ENCODE assay signal across 12 cellular contexts in genomic region chr10:59536576-59537014, GRCh38.
A peak's percentile ranks its signal among the peaks of the same experiment; 100 is the strongest.
DNase-seq lines count a peak whose midpoint lies in the region; ATAC-seq and TF ChIP-seq lines count a peak whose summit lies in the region.
"Had no signal": no experiment of that assay in that cellular context is flagged by ENCODE, and none has a peak within 500 bp of the region (broad histone marks: within the 10 kb centered on the region; RNA-seq: fewer than 3 reads in every experiment).

No MANE protein-coding gene starts in this region.

- H3K27ac ChIP-seq in ACC112 (ENCODE audit: low read depth, low read length), result peak overlapping the region; percentile 62
- H3K27ac ChIP-seq in Peyer's patch, result peak overlapping the region; percentile 31 to 76 (median 56)
- H3K27ac ChIP-seq: neutrophil had no signal

- H3K36me3 Mint-ChIP-seq in glutamatergic neuron (ENCODE audit: unreplicated experiment), result no peaks in the 10 kb centered on the region
- H3K36me3 Mint-ChIP-seq in osteocyte (ENCODE audit: unreplicated experiment), result no peaks in the 10 kb centered on the region
- no peaks in the 10 kb centered on the region for H3K36me3 Mint-ChIP-seq in activated CD4-positive, alpha-beta T cell treated with anti-CD3 and anti-CD28 coated beads, Interleukin-2, amount 10 ng/mL, durations not matched to agents 24 days and 14 days (ENCODE audit: low read depth)
- H3K36me3 Mint-ChIP-seq: activated naive CD8-positive, alpha-beta T cell treated with anti-CD3 and anti-CD28 coated beads, Interleukin-2, amount 10 ng/mL, durations not matched to agents 7 days and 5 days had no signal

- TF ChIP-seq POLR2A in Peyer's patch (IDR thresholded peaks at IDR 0.05), result no peak

- no peak for ATAC-seq in HG02678 (IDR thresholded peaks at IDR 0.05; ENCODE audit: unreplicated experiment)
- ATAC-seq in HG03442 (IDR thresholded peaks at IDR 0.05; ENCODE audit: unreplicated experiment), result no peak
- no peak for ATAC-seq in GM19463 (IDR thresholded peaks at IDR 0.05; ENCODE audit: unreplicated experiment)

- TF ChIP-seq CTCF in Peyer's patch (IDR thresholded peaks at IDR 0.05) (no peak), glutamatergic neuron (IDR thresholded peaks at IDR 0.05; ENCODE audit: partially characterized antibody, unreplicated experiment) (no peak), osteocyte (IDR thresholded peaks at IDR 0.05) (no peak)

- H3K4me3 ChIP-seq in ACC112 (ENCODE audit: low read depth, low read length) (no peak overlapping the region), Peyer's patch (no peak overlapping the region)

- H3K4me1 ChIP-seq in ACC112 (ENCODE audit: control insufficient read depth, insufficient read depth, low read length, unreplicated experiment) (peaks cover 9% of the 10 kb centered on the region), Peyer's patch (no peaks in the 10 kb centered on the region)

- H2AFZ ChIP-seq in ACC112 (ENCODE audit: low read length, unreplicated experiment), result no peak overlapping the region

- intact Hi-C loops in activated CD4-positive, alpha-beta T cell treated with anti-CD3 and anti-CD28 coated beads, Interleukin-2, amount 10 ng/mL, durations not matched to agents 24 days and 14 days (cut with micrococcal nuclease), result no loop called here

- no peaks in the 10 kb centered on the region for H3K79me2 ChIP-seq in ACC112 (ENCODE audit: control insufficient read depth, insufficient read depth, low read length, unreplicated experiment)

- H3K9me3 Mint-ChIP-seq in glutamatergic neuron (ENCODE audit: unreplicated experiment), result no peaks in the 10 kb centered on the region
- no peaks in the 10 kb centered on the region for H3K9me3 Mint-ChIP-seq in osteocyte (ENCODE audit: unreplicated experiment)
- no peaks in the 10 kb centered on the region for H3K9me3 Mint-ChIP-seq in activated CD4-positive, alpha-beta T cell treated with anti-CD3 and anti-CD28 coated beads, Interleukin-2, amount 10 ng/mL, durations not matched to agents 24 days and 14 days

- H3K4me1 Mint-ChIP-seq in glutamatergic neuron (ENCODE audit: low read depth, unreplicated experiment) (no peaks in the 10 kb centered on the region), osteocyte (ENCODE audit: unreplicated experiment) (peaks cover 29% of the 10 kb centered on the region)
- H3K4me1 Mint-ChIP-seq in activated CD4-positive, alpha-beta T cell treated with anti-CD3 and anti-CD28 coated beads, Interleukin-2, amount 10 ng/mL, durations not matched to agents 24 days and 14 days, result no peaks in the 10 kb centered on the region

- no peaks in the 10 kb centered on the region for H3K27me3 ChIP-seq in ACC112 (ENCODE audit: insufficient read depth, low read length)
- H3K27me3 ChIP-seq in Peyer's patch, result no peaks in the 10 kb centered on the region
- H3K27me3 ChIP-seq: neutrophil had no signal

- H3K4me3 Mint-ChIP-seq in glutamatergic neuron (ENCODE audit: unreplicated experiment), result no peak overlapping the region
- peak overlapping the region; percentile 10 for H3K4me3 Mint-ChIP-seq in osteocyte (ENCODE audit: unreplicated experiment)
- H3K4me3 Mint-ChIP-seq in activated CD4-positive, alpha-beta T cell treated with anti-CD3 and anti-CD28 coated beads, Interleukin-2, amount 10 ng/mL, durations not matched to agents 24 days and 14 days, result no peak overlapping the region
- H3K4me3 Mint-ChIP-seq: activated naive CD8-positive, alpha-beta T cell treated with anti-CD3 and anti-CD28 coated beads, Interleukin-2, amount 10 ng/mL, durations not matched to agents 7 days and 5 days had no signal

- no peak overlapping the region for H3K27ac Mint-ChIP-seq in glutamatergic neuron (ENCODE audit: unreplicated experiment)
- peak overlapping the region; percentile 96 for H3K27ac Mint-ChIP-seq in osteocyte (ENCODE audit: unreplicated experiment)
- no peak overlapping the region for H3K27ac Mint-ChIP-seq in activated CD4-positive, alpha-beta T cell treated with anti-CD3 and anti-CD28 coated beads, Interleukin-2, amount 10 ng/mL, durations not matched to agents 24 days and 14 days
- H3K27ac Mint-ChIP-seq: activated naive CD8-positive, alpha-beta T cell treated with anti-CD3 and anti-CD28 coated beads, Interleukin-2, amount 10 ng/mL, durations not matched to agents 7 days and 5 days had no signal

- no peaks in the 10 kb centered on the region for H3K9me3 ChIP-seq in Peyer's patch
- H3K9me3 ChIP-seq: neutrophil had no signal

- H3K27me3 Mint-ChIP-seq in glutamatergic neuron (ENCODE audit: unreplicated experiment) (no peaks in the 10 kb centered on the region), osteocyte (ENCODE audit: unreplicated experiment) (peaks cover 6% of the 10 kb centered on the region)
- no peaks in the 10 kb centered on the region for H3K27me3 Mint-ChIP-seq in activated CD4-positive, alpha-beta T cell treated with anti-CD3 and anti-CD28 coated beads, Interleukin-2, amount 10 ng/mL, durations not matched to agents 24 days and 14 days
- H3K27me3 Mint-ChIP-seq: activated naive CD8-positive, alpha-beta T cell treated with anti-CD3 and anti-CD28 coated beads, Interleukin-2, amount 10 ng/mL, durations not matched to agents 7 days and 5 days had no signal

- peak in 1 of 3 donors; percentile 42 for DNase-seq in Peyer's patch
- peak; percentile 19 for DNase-seq in glutamatergic neuron
- DNase-seq in osteocyte (ENCODE audit: extremely low spot score, unreplicated experiment), result no peak
- DNase-seq in activated CD4-positive, alpha-beta T cell treated with anti-CD3 and anti-CD28 coated beads, Interleukin-2, amount 10 ng/mL, durations not matched to agents 24 days and 14 days, result no peak
- DNase-seq: activated CD4-positive, alpha-beta T cell treated with anti-CD3 and anti-CD28 coated beads for 4 hours; activated naive CD8-positive, alpha-beta T cell treated with anti-CD3 and anti-CD28 coated beads, Interleukin-2, amount 10 ng/mL, durations not matched to agents 7 days and 5 days; NCI-H1417 treated with DMSO at 0.1 percent for 48 hours had no signal

- H3K36me3 ChIP-seq in ACC112 (ENCODE audit: insufficient read depth, low read length) (no peaks in the 10 kb centered on the region), Peyer's patch (no peaks in the 10 kb centered on the region)
- H3K36me3 ChIP-seq: neutrophil had no signal
